ENCODE assay signal across 24 cellular contexts in genomic region chrY:14798010-14798409, GRCh38.
DNase-seq lines count a peak whose midpoint lies in the region; ATAC-seq, FAIRE-seq and TF ChIP-seq lines count a peak whose summit lies in the region.
"Had no signal": no experiment of that assay in that cellular context is flagged by ENCODE, and none has a peak within 500 bp of the region (broad histone marks: within the 10 kb centered on the region; RNA-seq: fewer than 3 reads in every experiment).

No MANE protein-coding gene starts in this region.

- ATAC-seq in HepG2 (no peak), right lobe of liver (no peak), GM18867 (IDR thresholded peaks at IDR 0.05; ENCODE audit: unreplicated experiment) (no peak), GM21367 (IDR thresholded peaks at IDR 0.05; ENCODE audit: unreplicated experiment) (no peak), GM18909 (IDR thresholded peaks at IDR 0.05; ENCODE audit: poor library complexity, unreplicated experiment) (no peak)
- ATAC-seq: CD8-positive, alpha-beta T cell; HCT116 had no signal

- CTCF ChIA-PET in HepG2 (lab: Yijun Ruan, JAX; ENCODE audit: low intra/inter-chr PET ratio, low total read pairs), result no interaction called here
- CTCF ChIA-PET in endothelial cell of umbilical vein (lab: Charles Lee), result no interaction called here

- DNase-seq in HepG2 (ENCODE audit: low spot score) (no peak), right lobe of liver (no peak), LHCN-M2 (ENCODE audit: low read depth) (peak; percentile 51), endothelial cell of umbilical vein (ENCODE audit: low read depth, low spot score) (peak; percentile 38), putamen (ENCODE audit: low spot score) (no peak)
- DNase-seq: Calu3; CD8-positive, alpha-beta T cell; DMS53; IMR-90; Karpas-422; NCI-H1105; NCI-H1694; NCI-H2081 treated with DMSO at 0.1 percent for 48 hours; NCI-H510A; NCI-H82; RPMI8226; SHP77 treated with DMSO at 0.1 percent for 48 hours; SK-N-SH had no signal

- no peak for FAIRE-seq in HepG2 (lab: Jason Lieb, UNC)
- FAIRE-seq in endothelial cell of umbilical vein (lab: Jason Lieb, UNC), result peak; percentile 55

- H3K27me3 ChIP-seq in HepG2 (ENCODE audit: control insufficient read depth in 1 of 2, insufficient read depth in 2 of 2, low read length in 2 of 2) (no peaks in the 10 kb centered on the region), right lobe of liver (no peaks in the 10 kb centered on the region), endothelial cell of umbilical vein (ENCODE audit: control insufficient read depth in 2 of 2, insufficient read depth in 2 of 2, low read length in 2 of 2) (no peaks in the 10 kb centered on the region)
- H3K27me3 ChIP-seq: BLaER1 had no signal

- no peak overlapping the region for H3K4me2 ChIP-seq in HepG2 (ENCODE audit: low read depth, low read length)
- H3K4me2 ChIP-seq in endothelial cell of umbilical vein (ENCODE audit: insufficient read depth, low read length), result no peak overlapping the region
- H3K4me2 ChIP-seq: BLaER1, SK-N-SH had no signal

- no peaks in the 10 kb centered on the region for H3K36me3 ChIP-seq in HepG2 (replicated peaks in 1 of 2; ENCODE audit: control insufficient read depth in 1 of 2, insufficient read depth in 2 of 2, low read length in 2 of 2)
- H3K36me3 ChIP-seq in right lobe of liver, result no peaks in the 10 kb centered on the region
- no peaks in the 10 kb centered on the region for H3K36me3 ChIP-seq in endothelial cell of umbilical vein (ENCODE audit: control insufficient read depth in 2 of 2, extremely low read depth in 1 of 2, insufficient read depth in 2 of 2, low read length in 2 of 2)
- H3K36me3 ChIP-seq: BLaER1 had no signal

- in situ Hi-C loops in HepG2 (cut with HindIII; ENCODE audit: extremely low pct_ligation_motif_present, low pct_unique_long_range_greater_than_20kb), result no loop called here

- TF ChIP-seq RAD21 in HepG2 (CRISPR knock-in tag; IDR thresholded peaks at IDR 0.05), result no peak

- no peak for TF ChIP-seq EP300 in HepG2 (IDR thresholded peaks at IDR 0.05; ENCODE audit: low read depth in 2 of 2, low read length in 2 of 2)
- TF ChIP-seq EP300 in HepG2 (CRISPR knock-in tag; IDR thresholded peaks at IDR 0.05; ENCODE audit: borderline replicate concordance), result no peak

- H3K9me3 ChIP-seq in HepG2 (ENCODE audit: low read length), result no peaks in the 10 kb centered on the region
- no peaks in the 10 kb centered on the region for H3K9me3 ChIP-seq in right lobe of liver
- no peaks in the 10 kb centered on the region for H3K9me3 ChIP-seq in endothelial cell of umbilical vein (replicated peaks; ENCODE audit: control insufficient read depth, insufficient read depth, low read length)
- H3K9me3 ChIP-seq: BLaER1, SK-N-SH had no signal

- H4K20me1 ChIP-seq in HepG2 (ENCODE audit: insufficient read depth, low read length) (no peaks in the 10 kb centered on the region), endothelial cell of umbilical vein (replicated peaks; ENCODE audit: control insufficient read depth, extremely low read depth, insufficient read depth, low read length) (no peaks in the 10 kb centered on the region)
- H4K20me1 ChIP-seq: BLaER1 had no signal

- H3K4me3 ChIP-seq in HepG2 (replicated peaks in 1 of 3; ENCODE audit: insufficient read depth in 1 of 3, low read depth in 2 of 3, low read length in 3 of 3) (no peak overlapping the region), right lobe of liver (no peak overlapping the region), endothelial cell of umbilical vein (replicated peaks in 1 of 3; ENCODE audit: insufficient read depth in 1 of 3, low read depth in 1 of 3, low read length in 3 of 3) (no peak overlapping the region)
- H3K4me3 ChIP-seq: BLaER1 had no signal

- H3K27ac ChIP-seq in HepG2 (ENCODE audit: extremely low read length, insufficient read depth, low read length), result no peak overlapping the region
- H3K27ac ChIP-seq in right lobe of liver, result no peak overlapping the region
- H3K27ac ChIP-seq in endothelial cell of umbilical vein (ENCODE audit: insufficient read depth, low read depth, low read length), result peak overlapping the region; percentile 11
- H3K27ac ChIP-seq: 22Rv1, BLaER1 had no signal

- TF ChIP-seq POLR2A in HepG2 (IDR thresholded peaks at IDR 0.05; ENCODE audit: insufficient read depth in 1 of 2, low read depth in 2 of 2, low read length in 2 of 2) (no peak), right lobe of liver (IDR thresholded peaks at IDR 0.05) (no peak), endothelial cell of umbilical vein (IDR thresholded peaks at IDR 0.05; ENCODE audit: low read depth, low read length) (no peak)

- no peak for TF ChIP-seq CTCF in HepG2 (CRISPR knock-in tag; IDR thresholded peaks at IDR 0.05)
- TF ChIP-seq CTCF in right lobe of liver (IDR thresholded peaks at IDR 0.05), result no peak
- no peak for TF ChIP-seq CTCF in endothelial cell of umbilical vein (IDR thresholded peaks at IDR 0.05; ENCODE audit: extremely low read depth in 1 of 2, insufficient read depth in 1 of 2, low read depth in 1 of 2, low read length in 2 of 2)

- WGBS in HepG2 (ENCODE audit: low lambda C conversion rate), result 96% methylated on average over 2 of the region's 2 CpGs
- WGBS in right lobe of liver (ENCODE audit: insufficient coverage, low coverage, low lambda C conversion rate, missing lambda C conversion rate), result no CpG with 5 or more reads among the region's 2 CpGs

- no peaks in the 10 kb centered on the region for H3K9me1 ChIP-seq in endothelial cell of umbilical vein (replicated peaks; ENCODE audit: control insufficient read depth, extremely low read depth, insufficient read depth, low read length)

- BruUV-seq in HepG2 (replicated peaks; lab: Mats Ljungman, UMichigan) (no TSS peak), endothelial cell of umbilical vein (replicated peaks; lab: Mats Ljungman, UMichigan) (no TSS peak)

- POLR2A ChIA-PET in HepG2 (lab: Yijun Ruan, JAX), result no interaction called here
- POLR2A ChIA-PET in endothelial cell of umbilical vein (lab: Charles Lee), result no interaction called here

- dilution Hi-C loops in endothelial cell of umbilical vein (cut with MboI; ENCODE audit: extremely low pct_ligation_motif_present, low sequenced_read_pairs), result no loop called here

- H2AFZ ChIP-seq in HepG2 (ENCODE audit: low read length), result no peak overlapping the region
- H2AFZ ChIP-seq in endothelial cell of umbilical vein (ENCODE audit: low read depth, low read length), result no peak overlapping the region

- intact Hi-C loops in HepG2 (cut with micrococcal nuclease; ENCODE audit: unreplicated experiment), result no loop called here
- intact Hi-C loops in right lobe of liver (cut with DNase I), result no loop called here
- intact Hi-C loops in endothelial cell of umbilical vein (cut with micrococcal nuclease), result no loop called here

- no peak overlapping the region for H3K9ac ChIP-seq in HepG2 (ENCODE audit: insufficient read depth, low read depth, low read length)
- no peak overlapping the region for H3K9ac ChIP-seq in endothelial cell of umbilical vein (replicated peaks; ENCODE audit: extremely low read depth, insufficient read depth, low read length)
- H3K9ac ChIP-seq: BLaER1, SK-N-SH had no signal

- H3K4me1 ChIP-seq in HepG2 (ENCODE audit: insufficient read depth, low read length) (no peaks in the 10 kb centered on the region), right lobe of liver (no peaks in the 10 kb centered on the region), endothelial cell of umbilical vein (ENCODE audit: control insufficient read depth, extremely low read depth, insufficient read depth, low read length) (peaks cover 25% of the 10 kb centered on the region)
- H3K4me1 ChIP-seq: BLaER1 had no signal

- H3K79me2 ChIP-seq in HepG2 (ENCODE audit: insufficient read depth, low read length) (no peaks in the 10 kb centered on the region), endothelial cell of umbilical vein (ENCODE audit: control insufficient read depth, insufficient read depth, low read length) (no peaks in the 10 kb centered on the region)

TF ChIP-seq in HepG2, 621 proteins besides CTCF, POLR2A, EP300 and RAD21 (continues in another document):
- TF ChIP-seq SOX13 (IDR thresholded peaks at IDR 0.05) (no peak), SOX13 (CRISPR knock-in tag; conservative IDR thresholded peaks at IDR 0.05 in 1 of 2, IDR thresholded peaks at IDR 0.05 in 1 of 2) (no peak), ZNF547 (CRISPR knock-in tag; IDR thresholded peaks at IDR 0.05) (no peak), SMAD1 (CRISPR knock-in tag; IDR thresholded peaks at IDR 0.05; ENCODE audit: borderline replicate concordance, low read depth) (no peak)
- TF ChIP-seq, protein P1, sequence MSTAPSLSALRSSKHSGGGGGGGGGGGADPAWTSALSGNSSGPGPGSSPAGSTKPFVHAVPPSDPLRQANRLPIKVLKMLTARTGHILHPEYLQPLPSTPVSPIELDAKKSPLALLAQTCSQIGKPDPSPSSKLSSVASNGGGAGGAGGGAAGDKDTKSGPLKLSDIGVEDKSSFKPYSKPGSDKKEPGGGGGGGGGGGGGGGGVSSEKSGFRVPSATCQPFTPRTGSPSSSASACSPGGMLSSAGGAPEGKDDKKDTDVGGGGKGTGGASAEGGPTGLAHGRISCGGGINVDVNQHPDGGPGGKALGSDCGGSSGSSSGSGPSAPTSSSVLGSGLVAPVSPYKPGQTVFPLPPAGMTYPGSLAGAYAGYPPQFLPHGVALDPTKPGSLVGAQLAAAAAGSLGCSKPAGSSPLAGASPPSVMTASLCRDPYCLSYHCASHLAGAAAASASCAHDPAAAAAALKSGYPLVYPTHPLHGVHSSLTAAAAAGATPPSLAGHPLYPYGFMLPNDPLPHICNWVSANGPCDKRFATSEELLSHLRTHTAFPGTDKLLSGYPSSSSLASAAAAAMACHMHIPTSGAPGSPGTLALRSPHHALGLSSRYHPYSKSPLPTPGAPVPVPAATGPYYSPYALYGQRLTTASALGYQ (CRISPR knock-in tag; IDR thresholded peaks at IDR 0.05), result no peak

TF ChIP-seq in endothelial cell of umbilical vein, 7 proteins besides CTCF, POLR2A, EP300 and RAD21:
- TF ChIP-seq EZH2 (IDR thresholded peaks at IDR 0.05; ENCODE audit: borderline replicate concordance, low read depth, low read length, severe bottlenecking), result no peak
- no peak for TF ChIP-seq FOS (IDR thresholded peaks at IDR 0.05; ENCODE audit: borderline replicate concordance, insufficient read depth, low read length)
- TF ChIP-seq MYC (IDR thresholded peaks at IDR 0.05; ENCODE audit: low read depth, low read length), result no peak
- TF ChIP-seq GATA2 (IDR thresholded peaks at IDR 0.05; ENCODE audit: insufficient read depth, insufficient read length, low read depth, low read length), result no peak
- TF ChIP-seq POLR2AphosphoS5 (IDR thresholded peaks at IDR 0.05; ENCODE audit: insufficient read depth, low read depth, low read length), result no peak
- TF ChIP-seq JUN (IDR thresholded peaks at IDR 0.05; ENCODE audit: borderline replicate concordance, insufficient read depth, insufficient read length, low read depth), result no peak
- TF ChIP-seq, protein P2, sequence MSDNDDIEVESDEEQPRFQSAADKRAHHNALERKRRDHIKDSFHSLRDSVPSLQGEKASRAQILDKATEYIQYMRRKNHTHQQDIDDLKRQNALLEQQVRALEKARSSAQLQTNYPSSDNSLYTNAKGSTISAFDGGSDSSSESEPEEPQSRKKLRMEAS (IDR thresholded peaks at IDR 0.05; ENCODE audit: insufficient read depth, insufficient read length), result no peak
TF ChIP-seq in endothelial cell of umbilical vein: peak in this region for 0.

Comparison
In these comparisons a context has a peak if more than half of its experiments do, and no peak if none do; other contexts are left out.
1. DNase-seq: peak in LHCN-M2 (single experiment) and endothelial cell of umbilical vein (single experiment); none in HepG2 (single experiment), right lobe of liver (0 of 3) and putamen (single experiment).